In genomic region chr9:33288828-33289483, GRCh38 we compare ENCODE assay signal across 10 cellular contexts. TPM values are rescaled to one million over a fixed set of nuclear protein-coding genes. Genes with fewer than 3 reads are reported as not detected.
A peak's percentile ranks its signal among the peaks of the same experiment; 100 is the strongest.
DNase-seq lines count a peak whose midpoint lies in the region; ATAC-seq and TF ChIP-seq lines count a peak whose summit lies in the region.
"Had no signal": no experiment of that assay in that cellular context is flagged by ENCODE, and none has a peak within 500 bp of the region (broad histone marks: within the 10 kb centered on the region; RNA-seq: fewer than 3 reads in every experiment).

No MANE protein-coding gene starts in this region.

- H3K27me3 ChIP-seq in GM23338 (ENCODE audit: insufficient read depth) (no peaks in the 10 kb centered on the region), hepatocyte (no peaks in the 10 kb centered on the region), smooth muscle cell (ENCODE audit: low read depth) (no peaks in the 10 kb centered on the region)
- H3K27me3 ChIP-seq: SJSA1 had no signal

- H4K20me1 ChIP-seq in GM23338 (replicated peaks; ENCODE audit: insufficient read depth) (no peaks in the 10 kb centered on the region; the same call in 1 of the 2 replicates), hepatocyte (ENCODE audit: insufficient read depth, poor library complexity, severe bottlenecking) (no peaks in the 10 kb centered on the region), smooth muscle cell (ENCODE audit: low read depth) (no peaks in the 10 kb centered on the region)

- CTCF ChIA-PET in activated CD8-positive, alpha-beta T cell treated with anti-CD3 and anti-CD28 coated beads for 36 hours (lab: Charles Lee): interaction anchor here (1.6 kb wide), 1 partner anchor 164 kb away, joined by 8 read pairs; no protein-coding TSS in a partner anchor

- H3F3A ChIP-seq in GM23338 (replicated peaks; ENCODE audit: low read depth): no peaks in the 10 kb centered on the region
- H3F3A ChIP-seq in smooth muscle cell (ENCODE audit: low read depth): no peaks in the 10 kb centered on the region

- H3K4me1 Mint-ChIP-seq in GM23338: peaks cover 13% of the 10 kb centered on the region
- H3K4me1 Mint-ChIP-seq in activated CD8-positive, alpha-beta T cell treated with anti-CD3 and anti-CD28 coated beads for 36 hours (ENCODE audit: low read depth): peaks cover 37% of the 10 kb centered on the region
- H3K4me1 Mint-ChIP-seq in endothelial cell (ENCODE audit: unreplicated experiment): peaks cover 25% of the 10 kb centered on the region

- TF ChIP-seq CTCF in GM23338 (conservative IDR thresholded peaks at IDR 0.05; ENCODE audit: low read depth in 2 of 2) (no peak), hepatocyte (IDR thresholded peaks at IDR 0.05; ENCODE audit: poor library complexity) (no peak), smooth muscle cell (IDR thresholded peaks at IDR 0.05; ENCODE audit: borderline replicate concordance, insufficient read depth, poor library complexity, severe bottlenecking) (no peak), endothelial cell (IDR thresholded peaks at IDR 0.05; ENCODE audit: unreplicated experiment) (no peak), GM13976 (IDR thresholded peaks at IDR 0.05; ENCODE audit: borderline replicate concordance, control extremely low read depth, extremely low read depth, insufficient read depth, missing control alignments) (no peak)
- no peak for TF ChIP-seq CTCF in activated CD8-positive, alpha-beta T cell treated with anti-CD3 and anti-CD28 coated beads for 36 hours (IDR thresholded peaks at IDR 0.05)

- H3K9me2 ChIP-seq in GM23338 (ENCODE audit: insufficient read depth) (no peaks in the 10 kb centered on the region), hepatocyte (replicated peaks; ENCODE audit: insufficient read depth) (no peaks in the 10 kb centered on the region)

- H3K4me1 ChIP-seq in GM23338 (ENCODE audit: insufficient read depth) (0 out of 2 replicates have a peak, but pooled peaks cover 5% of the 10 kb centered on the region), hepatocyte (ENCODE audit: insufficient read depth) (peaks cover 20% of the 10 kb centered on the region), smooth muscle cell (ENCODE audit: low read depth) (peaks cover 2% of the 10 kb centered on the region)

- peak overlapping the region; percentile 99 for H3K9ac ChIP-seq in smooth muscle cell (ENCODE audit: low read depth)

- H3K27ac Mint-ChIP-seq in GM23338 (peak overlapping the region; percentile 100; the same call in 1 of the 2 replicates), endothelial cell (ENCODE audit: unreplicated experiment) (no peak overlapping the region)
- peak overlapping the region; percentile 99 for H3K27ac Mint-ChIP-seq in activated CD8-positive, alpha-beta T cell treated with anti-CD3 and anti-CD28 coated beads for 36 hours

- WGBS in hepatocyte (ENCODE audit: low lambda C conversion rate, missing lambda C conversion rate): 92% methylated on average over 13 of the region's 14 CpGs
- WGBS in smooth muscle cell (ENCODE audit: low lambda C conversion rate): 98% methylated on average over 12 of the region's 14 CpGs

- H3K27me3 Mint-ChIP-seq in GM23338 (ENCODE audit: insufficient read depth, low read depth, poor library complexity): peaks cover 7% of the 10 kb centered on the region
- no peaks in the 10 kb centered on the region for H3K27me3 Mint-ChIP-seq in activated CD8-positive, alpha-beta T cell treated with anti-CD3 and anti-CD28 coated beads for 36 hours
- peaks cover 10% of the 10 kb centered on the region for H3K27me3 Mint-ChIP-seq in endothelial cell (ENCODE audit: unreplicated experiment)

- H3K4me3 Mint-ChIP-seq in GM23338 (peak overlapping the region; percentile 100; the same call in 2 of the 3 replicates), endothelial cell (ENCODE audit: unreplicated experiment) (no peak overlapping the region)
- H3K4me3 Mint-ChIP-seq in activated CD8-positive, alpha-beta T cell treated with anti-CD3 and anti-CD28 coated beads for 36 hours: peak overlapping the region; percentile 84

- H2AFZ ChIP-seq in GM23338: no peak overlapping the region
- no peak overlapping the region for H2AFZ ChIP-seq in hepatocyte
- H2AFZ ChIP-seq in smooth muscle cell (ENCODE audit: low read depth): no peak overlapping the region

- 0 out of 2 replicates have a peak overlapping the region, but pooled peaks have one; percentile 59 for H3K27ac ChIP-seq in GM23338 (ENCODE audit: low read depth)
- peak overlapping the region; percentile 99 for H3K27ac ChIP-seq in hepatocyte
- H3K27ac ChIP-seq in smooth muscle cell (ENCODE audit: low read depth): peak overlapping the region; percentile 100

- in situ Hi-C loops in GM13976 (cut with MboI; ENCODE audit: low sequenced_read_pairs, unreplicated experiment): no loop called here

- intact Hi-C loops in activated CD8-positive, alpha-beta T cell treated with anti-CD3 and anti-CD28 coated beads for 36 hours (cut with micrococcal nuclease): no loop called here

- no peaks in the 10 kb centered on the region; the same call in 2 of the 3 replicates for H3K9me3 Mint-ChIP-seq in GM23338
- H3K9me3 Mint-ChIP-seq in activated CD8-positive, alpha-beta T cell treated with anti-CD3 and anti-CD28 coated beads for 36 hours: no peaks in the 10 kb centered on the region
- no peaks in the 10 kb centered on the region for H3K9me3 Mint-ChIP-seq in endothelial cell (ENCODE audit: unreplicated experiment)

- H3K36me3 ChIP-seq in GM23338 (ENCODE audit: insufficient read depth): no peaks in the 10 kb centered on the region
- H3K36me3 ChIP-seq in hepatocyte (replicated peaks; ENCODE audit: insufficient read depth, low read depth): no peaks in the 10 kb centered on the region
- H3K36me3 ChIP-seq in smooth muscle cell (ENCODE audit: low read depth): no peaks in the 10 kb centered on the region

- H3K9me3 ChIP-seq in hepatocyte (ENCODE audit: low read depth): no peaks in the 10 kb centered on the region
- no peaks in the 10 kb centered on the region for H3K9me3 ChIP-seq in smooth muscle cell (replicated peaks; ENCODE audit: low read depth)
- H3K9me3 ChIP-seq: SJSA1 had no signal

- POLR2A ChIA-PET in activated CD8-positive, alpha-beta T cell treated with anti-CD3 and anti-CD28 coated beads for 36 hours (lab: Charles Lee): interaction anchor here (1.5 to 2.1 kb wide), 2 partner anchors 25 to 164 kb away, joined by 6 to 20 read pairs; partner anchors contain the start of genes BAG1 and CHMP5

- H3K4me3 ChIP-seq in GM23338 (no peak overlapping the region), hepatocyte (no peak overlapping the region), smooth muscle cell (no peak overlapping the region)

- H3K36me3 Mint-ChIP-seq in GM23338 (ENCODE audit: low read depth): peaks cover 4% of the 10 kb centered on the region; the same call in 1 of the 3 replicates
- peaks cover 24% of the 10 kb centered on the region for H3K36me3 Mint-ChIP-seq in activated CD8-positive, alpha-beta T cell treated with anti-CD3 and anti-CD28 coated beads for 36 hours (ENCODE audit: low read depth)
- peaks cover 15% of the 10 kb centered on the region for H3K36me3 Mint-ChIP-seq in endothelial cell (ENCODE audit: low read depth, unreplicated experiment)

- H3K79me2 ChIP-seq in GM23338 (replicated peaks; ENCODE audit: insufficient read depth): peaks cover 33% of the 10 kb centered on the region
- H3K79me2 ChIP-seq in hepatocyte: peaks cover 29% of the 10 kb centered on the region
- H3K79me2 ChIP-seq in smooth muscle cell (ENCODE audit: low read depth): peaks cover 30% of the 10 kb centered on the region

- no peak overlapping the region for H3K4me2 ChIP-seq in GM23338
- H3K4me2 ChIP-seq in hepatocyte: peak overlapping the region; percentile 74
- H3K4me2 ChIP-seq in smooth muscle cell: peak overlapping the region; percentile 85

- DNase-seq in GM23338 (ENCODE audit: low spot score) (no peak), hepatocyte (ENCODE audit: low spot score) (no peak), smooth muscle cell (lab: John Stamatoyannopoulos, UW; ENCODE audit: unreplicated experiment) (no peak), endothelial cell (ENCODE audit: low spot score) (no peak), GM13976 (ENCODE audit: low spot score) (no peak)
- DNase-seq in activated CD8-positive, alpha-beta T cell treated with anti-CD3 and anti-CD28 coated beads for 36 hours: no peak

- no peak for ATAC-seq in GM23338
- ATAC-seq in activated CD8-positive, alpha-beta T cell treated with anti-CD3 and anti-CD28 coated beads for 36 hours: no peak
- ATAC-seq in HG03139 (IDR thresholded peaks at IDR 0.05; ENCODE audit: unreplicated experiment): no peak
- ATAC-seq in GM19467 (IDR thresholded peaks at IDR 0.05; ENCODE audit: unreplicated experiment): no peak

RNA-seq across cellular contexts. Expression of gene NFX1, which starts 1.4 kb away (rescaled TPM):
- 26.1 and 29.7 TPM in 2 replicates for total RNA-seq in GM23338 (2014; rRNA removed; shearing (Covaris generic))
- polyA plus RNA-seq in GM23338 (2016; fragmentation: Nextera tagmentation; extraction: Ambion mirVana) (11.9 and 13.9 TPM in 2 replicates), hepatocyte (19.5 and 22.4 TPM in 2 replicates), smooth muscle cell (18.4 and 22.8 TPM in 2 replicates)
- total RNA-seq in activated CD8-positive, alpha-beta T cell treated with anti-CD3 and anti-CD28 coated beads for 36 hours: 10 to 100 TPM; 37.4 to 38.9 TPM
- total RNA-seq in hepatocyte (18.5 and 21.8 TPM in 2 replicates), smooth muscle cell (19.3 and 20.5 TPM in 2 replicates), endothelial cell (ENCODE audit: unreplicated experiment) (33.5 TPM)

RNA-seq across cellular contexts. Expression of gene CHMP5, which starts 24.1 kb away (rescaled TPM):
- total RNA-seq in GM23338 (2014; rRNA removed; shearing (Covaris generic)): 30.9 and 33.4 TPM in 2 replicates
- polyA plus RNA-seq in GM23338 (2016; fragmentation: Nextera tagmentation; extraction: Ambion mirVana) (68.5 and 77.8 TPM in 2 replicates), hepatocyte (85.6 and 91.5 TPM in 2 replicates), smooth muscle cell (85.9 and 99.3 TPM in 2 replicates)
- total RNA-seq in activated CD8-positive, alpha-beta T cell treated with anti-CD3 and anti-CD28 coated beads for 36 hours: 10 to 100 TPM; 64.6 to 74.2 TPM
- total RNA-seq in hepatocyte (102 and 109 TPM in 2 replicates), smooth muscle cell (112 and 124 TPM in 2 replicates), endothelial cell (ENCODE audit: unreplicated experiment) (88.7 TPM)

RNA-seq across cellular contexts. Expression of gene BAG1, which starts 24.4 kb away (rescaled TPM):
- total RNA-seq in GM23338 (2014; rRNA removed; shearing (Covaris generic)): 44.0 and 55.4 TPM in 2 replicates
- polyA plus RNA-seq in GM23338 (2016; fragmentation: Nextera tagmentation; extraction: Ambion mirVana) (39.2 and 44.7 TPM in 2 replicates), hepatocyte (78.5 and 99.3 TPM in 2 replicates), smooth muscle cell (43.3 and 56.4 TPM in 2 replicates)
- total RNA-seq in activated CD8-positive, alpha-beta T cell treated with anti-CD3 and anti-CD28 coated beads for 36 hours: 10 to 100 TPM; 55.6 to 61.6 TPM
- total RNA-seq in hepatocyte (94.8 and 103 TPM in 2 replicates), smooth muscle cell (34.1 and 39.9 TPM in 2 replicates), endothelial cell (ENCODE audit: unreplicated experiment) (61.5 TPM)

RNA-seq across cellular contexts. Expression of gene SPINK4, which starts 49.0 kb away (rescaled TPM):
- not detected in 2 replicates for total RNA-seq in GM23338 (2014; rRNA removed; shearing (Covaris generic))
- not detected in 2 replicates for polyA plus RNA-seq in GM23338 (2016; fragmentation: Nextera tagmentation; extraction: Ambion mirVana)
- total RNA-seq in activated CD8-positive, alpha-beta T cell treated with anti-CD3 and anti-CD28 coated beads for 36 hours: not detected
- total RNA-seq in hepatocyte: not detected in 2 replicates
- 2.2 TPM in 1 of 2 replicates, not detected in the other for polyA plus RNA-seq in hepatocyte
- total RNA-seq in smooth muscle cell: not detected in 2 replicates
- not detected in 2 replicates for polyA plus RNA-seq in smooth muscle cell
- not detected for total RNA-seq in endothelial cell (ENCODE audit: unreplicated experiment)
- total RNA-seq: bronchial epithelial cell, SJSA1 had no signal
